Comparison of ENCODE assay signal across 25 cellular contexts in the genomic region with DNA sequence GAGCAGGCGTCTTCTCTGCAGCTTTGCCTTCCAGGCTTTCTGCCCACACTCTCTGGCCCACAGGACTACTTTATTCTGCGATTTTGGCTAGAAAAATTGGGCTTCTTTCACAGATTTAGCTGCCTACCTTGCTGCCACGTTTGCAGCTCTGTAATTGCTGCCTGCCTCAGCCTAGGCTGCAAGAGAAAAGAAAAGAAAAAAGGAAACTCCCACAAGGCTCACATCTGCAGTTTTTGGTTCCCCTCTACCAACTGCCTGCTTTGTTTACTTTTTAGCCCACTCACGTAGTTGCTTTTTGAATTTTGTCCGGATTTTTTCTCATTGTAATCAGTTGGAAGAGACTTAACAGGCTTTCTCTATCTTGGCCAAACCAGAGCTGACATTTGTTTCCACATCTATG. TPM values are rescaled to one million over a fixed set of nuclear protein-coding genes. Genes with fewer than 3 reads are reported as not detected.
DNase-seq lines count a peak whose midpoint lies in the region; ATAC-seq, FAIRE-seq and TF ChIP-seq lines count a peak whose summit lies in the region.
"Had no signal": no experiment of that assay in that cellular context is flagged by ENCODE, and none has a peak within 500 bp of the region (broad histone marks: within the 10 kb centered on the region; RNA-seq: fewer than 3 reads in every experiment).

No MANE protein-coding gene starts in this region.

- no peak for TF ChIP-seq CTCF in OCI-LY1 (IDR thresholded peaks at IDR 0.05; ENCODE audit: low read length)
- TF ChIP-seq CTCF in kidney (IDR thresholded peaks at IDR 0.05; ENCODE audit: borderline replicate concordance, extremely low read depth, insufficient read depth), result no peak

- no peaks in the 10 kb centered on the region for H3F3A ChIP-seq in OCI-LY1 (ENCODE audit: insufficient read depth, low read length)

- H3K9ac ChIP-seq in BLaER1 (peak overlapping the region; percentile 69), OCI-LY1 (ENCODE audit: low read length) (peak overlapping the region; percentile 49), kidney (ENCODE audit: low read length in 2 of 2) (no peak overlapping the region)
- H3K9ac ChIP-seq: KMS-11, SK-N-SH had no signal

- H3K4me3 ChIP-seq in BLaER1, result peak overlapping the region; percentile 41; the same call in 1 of the 2 replicates
- H3K4me3 ChIP-seq in OCI-LY1 (ENCODE audit: low read depth, low read length, poor library complexity, severe bottlenecking), result peak overlapping the region; percentile 31
- no peak overlapping the region for H3K4me3 ChIP-seq in kidney (ENCODE audit: low read length in 2 of 2)
- H3K4me3 ChIP-seq: A549, colonic mucosa, sigmoid colon, thoracic aorta had no signal

- DNase-seq in kidney (no peak), T1000 (lab: John Stamatoyannopoulos, UW) (no peak), NCI-H510A treated with DMSO at 0.1 percent for 48 hours (lab: John Stamatoyannopoulos, UW) (no peak)
- DNase-seq: activated CD8-positive, alpha-beta T cell treated with anti-CD3 and anti-CD28 coated beads for 36 hours; anterior cingulate cortex; colonic mucosa; erythroblast; GDM1; mesendoderm; NCI-H146; PC-3; sigmoid colon; SK-N-SH; stimulated activated CD4-positive, alpha-beta T cell treated with anti-CD3 and anti-CD28 coated beads, Interleukin-2, amount 100 ng/mL, for 48 hours had no signal

- H3K27me3 ChIP-seq in BLaER1 (no peaks in the 10 kb centered on the region), OCI-LY1 (ENCODE audit: insufficient read depth, low read length) (no peaks in the 10 kb centered on the region)
- H3K27me3 ChIP-seq: colonic mucosa, sigmoid colon had no signal

- H3K4me1 ChIP-seq in BLaER1 (peaks cover 32% of the 10 kb centered on the region), OCI-LY1 (ENCODE audit: insufficient read depth, low read length, severe bottlenecking) (peaks cover 43% of the 10 kb centered on the region), kidney (ENCODE audit: control insufficient read depth in 1 of 2, insufficient read depth in 1 of 2, low read depth in 1 of 2, low read length in 2 of 2) (no peaks in the 10 kb centered on the region)
- H3K4me1 ChIP-seq: colonic mucosa, sigmoid colon had no signal

- H3K9me3 ChIP-seq in BLaER1 (peaks cover 8% of the 10 kb centered on the region), OCI-LY1 (ENCODE audit: low read length) (peaks cover 8% of the 10 kb centered on the region; the same call in 1 of the 2 replicates), kidney (ENCODE audit: control insufficient read depth in 1 of 2, low read length in 2 of 2) (no peaks in the 10 kb centered on the region)
- H3K9me3 ChIP-seq: colonic mucosa, sigmoid colon, SK-N-SH, thoracic aorta had no signal

- peak overlapping the region; percentile 86 for H2AFZ ChIP-seq in OCI-LY1 (ENCODE audit: low read length)

- no peaks in the 10 kb centered on the region for H3K79me2 ChIP-seq in OCI-LY1 (ENCODE audit: insufficient read depth, low read length)

- H3K27ac ChIP-seq in BLaER1, result peak overlapping the region; percentile 81
- H3K27ac ChIP-seq in OCI-LY1 (ENCODE audit: low read depth, low read length, poor library complexity, severe bottlenecking), result peak overlapping the region; percentile 92
- no peak overlapping the region for H3K27ac ChIP-seq in kidney (ENCODE audit: low read depth in 2 of 2, low read length in 2 of 2)
- H3K27ac ChIP-seq: A549, colonic mucosa, KMS-11, sigmoid colon, thoracic aorta had no signal

- H3K36me3 ChIP-seq in BLaER1 (no peaks in the 10 kb centered on the region), OCI-LY1 (ENCODE audit: insufficient read depth, low read length) (0 out of 2 replicates have a peak, but pooled peaks cover 3% of the 10 kb centered on the region), kidney (ENCODE audit: control insufficient read depth in 1 of 2, insufficient read depth in 2 of 2, low read length in 2 of 2) (no peaks in the 10 kb centered on the region)
- H3K36me3 ChIP-seq: colonic mucosa, sigmoid colon, thoracic aorta had no signal

- intact Hi-C loops in kidney (cut with DNase I), result no loop called here

- H4K20me1 ChIP-seq in BLaER1 (no peaks in the 10 kb centered on the region), OCI-LY1 (ENCODE audit: insufficient read depth, low read length) (no peaks in the 10 kb centered on the region)

- no peaks in the 10 kb centered on the region for H3K9me2 ChIP-seq in OCI-LY1 (ENCODE audit: low read depth, low read length)
- H3K9me2 ChIP-seq: SK-N-SH had no signal

- peak overlapping the region; percentile 95 for H3K4me2 ChIP-seq in BLaER1
- H3K4me2 ChIP-seq in OCI-LY1 (ENCODE audit: low read length), result peak overlapping the region; percentile 53
- H3K4me2 ChIP-seq: A549, KMS-11, SK-N-SH had no signal

- no peak for FAIRE-seq in kidney (lab: Jason Lieb, UNC)
- FAIRE-seq: A549, islet of Langerhans had no signal

- peak; percentile 77 for ATAC-seq in GM19397 (IDR thresholded peaks at IDR 0.05; ENCODE audit: unreplicated experiment)
- ATAC-seq in HG02759 (IDR thresholded peaks at IDR 0.05; ENCODE audit: unreplicated experiment), result peak; percentile 66
- ATAC-seq in GM21381 (IDR thresholded peaks at IDR 0.05; ENCODE audit: unreplicated experiment), result no peak
- ATAC-seq: A549; activated CD8-positive, alpha-beta T cell treated with anti-CD3 and anti-CD28 coated beads for 36 hours; PC-3 had no signal

RNA-seq across cellular contexts. Expression of a gene that starts 24.3 kb away (rescaled TPM):
- total RNA-seq in kidney, result 0.54 TPM
- not detected for polyA plus RNA-seq in kidney (ENCODE audit: insufficient read depth, low read depth, low replicate concordance)
- total RNA-seq: activated T-helper 2 cell treated with anti-CD3 and anti-CD28 coated beads, Interferon-gamma antibody, Interleukin-2, Interleukin-4, amounts not matched to agents 10 μg/mL and 5 μg/mL and 100 μg/mL, durations not matched to agents 14 hours and 24 hours and 36 hours; colonic mucosa; omental fat pad; PC-3; sigmoid colon; thoracic aorta had no signal
- polyA plus RNA-seq: A549 had no signal

RNA-seq across cellular contexts. Expression of a gene that starts 25.2 kb away (rescaled TPM):
- total RNA-seq in kidney, result 29.5 TPM
- 13.4 TPM for polyA plus RNA-seq in kidney (ENCODE audit: insufficient read depth, low read depth, low replicate concordance)

RNA-seq across cellular contexts. Expression of a gene that starts 30.7 kb away (rescaled TPM):
- 0.63 TPM for total RNA-seq in kidney
- not detected for polyA plus RNA-seq in kidney (ENCODE audit: insufficient read depth, low read depth, low replicate concordance)
- total RNA-seq: sigmoid colon, thoracic aorta had no signal
- polyA plus RNA-seq: sigmoid colon had no signal

RNA-seq across cellular contexts. Expression of a gene that starts 56.3 kb away (rescaled TPM):
- 0.82 TPM for total RNA-seq in kidney
- polyA plus RNA-seq in kidney (ENCODE audit: insufficient read depth, low read depth, low replicate concordance), result 0.32 TPM

Comparison
In these comparisons a context has a peak if more than half of its experiments do, and no peak if none do; other contexts are left out.
1. H3K27ac ChIP-seq: peak in BLaER1 (single experiment) and OCI-LY1 (single experiment); none in kidney (0 of 2).
2. H3K4me3 ChIP-seq: peak in BLaER1 (single experiment) and OCI-LY1 (single experiment); none in kidney (0 of 2).
3. H3K9ac ChIP-seq: peak in BLaER1 (single experiment) and OCI-LY1 (single experiment); none in kidney (0 of 2).